Comparison of ENCODE assay signal across 20 cellular contexts in genomic region chr1:167225920-167226319, GRCh38.
"Had no signal": no experiment of that assay in that cellular context is flagged by ENCODE, and none has a peak within 500 bp of the region (broad histone marks: within the 10 kb centered on the region; RNA-seq: fewer than 3 reads in every experiment).

No MANE protein-coding gene starts in this region.

- H3K27me3 Mint-ChIP-seq: activated naive CD8-positive, alpha-beta T cell treated with anti-CD3 and anti-CD28 coated beads, Interleukin-2, amount 10 ng/mL, durations not matched to agents 7 days and 5 days; dendritic cell treated with granulocyte-macrophage colony-stimulating factor and Interleukin-4, amounts not matched to agents 40 ng/mL and 50 ng/mL, for 4 days; effector memory CD8-positive, alpha-beta T cell; naive B cell had no signal

- H3K27me3 ChIP-seq: left lung, pancreas, upper lobe of right lung had no signal

- H3K4me3 ChIP-seq: left lung, pancreas, thoracic aorta, upper lobe of right lung had no signal

- FAIRE-seq: frontal cortex, keratinocyte had no signal

- ATAC-seq: activated CD4-positive, CD25-positive, alpha-beta regulatory T cell treated with anti-CD3 and anti-CD28 coated beads, Interleukin-2, amount 50 U/mL, for 24 hours; effector memory CD8-positive, alpha-beta T cell; left lung; pancreas; upper lobe of right lung had no signal

- H3K27ac Mint-ChIP-seq: activated naive CD8-positive, alpha-beta T cell treated with anti-CD3 and anti-CD28 coated beads, Interleukin-2, amount 10 ng/mL, durations not matched to agents 7 days and 5 days; dendritic cell treated with granulocyte-macrophage colony-stimulating factor and Interleukin-4, amounts not matched to agents 40 ng/mL and 50 ng/mL, for 4 days had no signal

- DNase-seq: activated CD4-positive, alpha-beta T cell treated with anti-CD3 and anti-CD28 coated beads, Interleukin-2, amount 50 U/mL, for 1 hour; activated CD8-positive, alpha-beta memory T cell treated with anti-CD3 and anti-CD28 coated beads for 24 hours; activated naive CD8-positive, alpha-beta T cell treated with anti-CD3 and anti-CD28 coated beads, Interleukin-2, amount 10 ng/mL, durations not matched to agents 7 days and 5 days; cerebellar nuclear complex; effector memory CD8-positive, alpha-beta T cell; head of caudate nucleus; left lung; mammary epithelial cell; naive B cell; pancreas; stimulated activated CD4-positive, alpha-beta T cell treated with anti-CD3 and anti-CD28 coated beads, Interleukin-12 subunit alpha, Interleukin-12 subunit beta, amount 100 ng/mL, for 4 hours; stimulated activated CD4-positive, alpha-beta T cell treated with anti-CD3 and anti-CD28 coated beads, Interleukin-2, amount 100 ng/mL, for 24 hours; T-helper 9 cell; upper lobe of right lung had no signal

- H3K9me3 ChIP-seq: left lung, pancreas, thoracic aorta, upper lobe of right lung had no signal

- H3K27ac ChIP-seq: epithelial cell of prostate, left lung, pancreas, thoracic aorta, upper lobe of right lung had no signal

- H3K9me3 Mint-ChIP-seq: dendritic cell treated with granulocyte-macrophage colony-stimulating factor and Interleukin-4, amounts not matched to agents 40 ng/mL and 50 ng/mL, for 4 days; effector memory CD8-positive, alpha-beta T cell had no signal

- H3K36me3 ChIP-seq: left lung, pancreas, thoracic aorta, upper lobe of right lung had no signal

- H3K4me3 Mint-ChIP-seq: activated naive CD8-positive, alpha-beta T cell treated with anti-CD3 and anti-CD28 coated beads, Interleukin-2, amount 10 ng/mL, durations not matched to agents 7 days and 5 days; dendritic cell treated with granulocyte-macrophage colony-stimulating factor and Interleukin-4, amounts not matched to agents 40 ng/mL and 50 ng/mL, for 4 days; effector memory CD8-positive, alpha-beta T cell had no signal
